In the genomic region with DNA sequence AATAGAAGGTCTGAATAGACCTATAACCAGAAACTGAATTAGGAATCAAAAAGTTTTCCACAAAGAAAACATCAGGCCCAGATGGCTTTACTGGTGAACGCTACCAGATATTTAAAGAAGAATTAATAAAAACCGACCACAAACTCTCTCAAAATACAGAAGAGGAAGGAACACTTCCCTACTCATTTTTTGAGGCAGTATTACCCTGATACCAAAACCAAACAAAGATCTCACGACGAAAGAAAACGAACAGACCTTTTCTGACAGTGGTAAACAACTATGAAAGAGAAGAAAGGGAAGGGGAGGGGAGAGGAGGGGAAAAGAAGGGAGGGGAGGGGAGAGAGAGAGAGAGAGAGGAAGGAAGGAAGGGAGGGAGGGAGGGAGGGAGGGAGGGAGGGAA, we compare ENCODE assay signal across 9 cellular contexts. TPM values are rescaled to one million over a fixed set of nuclear protein-coding genes. Genes with fewer than 3 reads are reported as not detected.
DNase-seq lines count a peak whose midpoint lies in the region; ATAC-seq and TF ChIP-seq lines count a peak whose summit lies in the region.
"Had no signal": no experiment of that assay in that cellular context is flagged by ENCODE, and none has a peak within 500 bp of the region (broad histone marks: within the 10 kb centered on the region; RNA-seq: fewer than 3 reads in every experiment).

No MANE protein-coding gene starts in this region.

- no peaks in the 10 kb centered on the region for H3K27me3 Mint-ChIP-seq in activated CD4-positive, alpha-beta T cell treated with anti-CD3 and anti-CD28 coated beads for 36 hours
- H3K27me3 Mint-ChIP-seq in T-cell: no peaks in the 10 kb centered on the region

- H3K27ac ChIP-seq in smooth muscle cell (ENCODE audit: low read depth) (peak overlapping the region; percentile 79), PC-9 (no peak overlapping the region)
- H3K27ac ChIP-seq: foreskin keratinocyte had no signal

- H3K36me3 Mint-ChIP-seq in activated CD4-positive, alpha-beta T cell treated with anti-CD3 and anti-CD28 coated beads for 36 hours (ENCODE audit: low read depth): peaks cover 16% of the 10 kb centered on the region
- H3K36me3 Mint-ChIP-seq in T-cell: peaks cover 6% of the 10 kb centered on the region

- POLR2A ChIA-PET in activated CD4-positive, alpha-beta T cell treated with anti-CD3 and anti-CD28 coated beads for 36 hours (lab: Charles Lee): no interaction called here
- POLR2A ChIA-PET in T-cell (lab: Charles Lee): no interaction called here
- POLR2A ChIA-PET in PC-9 (lab: Charles Lee; ENCODE audit: unreplicated experiment): interaction anchor here (0.5 to 0.6 kb wide), 2 partner anchors 8 to 41 kb away, joined by 6 to 12 read pairs; no protein-coding TSS in a partner anchor

- no peak for TF ChIP-seq CTCF in smooth muscle cell (IDR thresholded peaks at IDR 0.05; ENCODE audit: borderline replicate concordance, insufficient read depth, poor library complexity, severe bottlenecking)
- no peak for TF ChIP-seq CTCF in PC-9 (conservative IDR thresholded peaks at IDR 0.05)

- no TSS peak for BruUV-seq in PC-9 (replicated peaks; lab: Mats Ljungman, UMichigan)

- H3K4me2 ChIP-seq in smooth muscle cell (no peak overlapping the region), PC-9 (no peak overlapping the region)

- H3K4me1 ChIP-seq in smooth muscle cell (ENCODE audit: low read depth) (peaks cover 32% of the 10 kb centered on the region), PC-9 (replicated peaks; ENCODE audit: insufficient read depth) (peaks cover 58% of the 10 kb centered on the region)

- peak overlapping the region; percentile 4 for H3K4me3 Mint-ChIP-seq in activated CD4-positive, alpha-beta T cell treated with anti-CD3 and anti-CD28 coated beads for 36 hours
- H3K4me3 Mint-ChIP-seq in T-cell: peak overlapping the region; percentile 49 to 74 (median 58)

- intact Hi-C loops in activated CD4-positive, alpha-beta T cell treated with anti-CD3 and anti-CD28 coated beads for 36 hours (cut with DNase I, micrococcal nuclease): no loop called here
- intact Hi-C loops in PC-9 (cut with micrococcal nuclease; ENCODE audit: unreplicated experiment): no loop called here

- no peaks in the 10 kb centered on the region for H3K9me2 ChIP-seq in PC-9 (ENCODE audit: insufficient read depth)

- H3K9me3 ChIP-seq in smooth muscle cell (replicated peaks; ENCODE audit: low read depth) (no peaks in the 10 kb centered on the region), PC-9 (ENCODE audit: insufficient read depth, low read depth) (no peaks in the 10 kb centered on the region)

- no peak for ATAC-seq in activated CD4-positive, alpha-beta T cell treated with anti-CD3 and anti-CD28 coated beads for 36 hours
- ATAC-seq in HG02870 (IDR thresholded peaks at IDR 0.05; ENCODE audit: unreplicated experiment): peak; percentile 49
- no peak for ATAC-seq in T-cell (replicated peaks in 1 of 4)
- ATAC-seq: foreskin keratinocyte had no signal

- H3F3A ChIP-seq in smooth muscle cell (ENCODE audit: low read depth) (peaks cover 25% of the 10 kb centered on the region), PC-9 (ENCODE audit: insufficient read depth, low read depth) (peaks cover 41% of the 10 kb centered on the region)

- CTCF ChIA-PET in activated CD4-positive, alpha-beta T cell treated with anti-CD3 and anti-CD28 coated beads for 36 hours (lab: Charles Lee): no interaction called here
- CTCF ChIA-PET in T-cell (lab: Charles Lee): interaction anchor here in 1 of 2 donors (0.7 kb wide), 1 partner anchor 13 kb away, joined by 3 read pairs; no protein-coding TSS in a partner anchor
- CTCF ChIA-PET in PC-9 (lab: Charles Lee): no interaction called here

- H3K27ac Mint-ChIP-seq in activated CD4-positive, alpha-beta T cell treated with anti-CD3 and anti-CD28 coated beads for 36 hours: peak overlapping the region; percentile 71
- H3K27ac Mint-ChIP-seq in T-cell: peak overlapping the region; percentile 94 to 95

- H3K9ac ChIP-seq in smooth muscle cell (ENCODE audit: low read depth): no peak overlapping the region

- H4K20me1 ChIP-seq in smooth muscle cell (ENCODE audit: low read depth) (peaks cover 70% of the 10 kb centered on the region), PC-9 (ENCODE audit: insufficient read depth) (no peaks in the 10 kb centered on the region)

- H3K79me2 ChIP-seq in smooth muscle cell (ENCODE audit: low read depth): peaks cover 94% of the 10 kb centered on the region
- peaks cover 96% of the 10 kb centered on the region for H3K79me2 ChIP-seq in PC-9 (ENCODE audit: low read depth)

- H3K4me3 ChIP-seq in smooth muscle cell: no peak overlapping the region
- H3K4me3 ChIP-seq in PC-9: no peak overlapping the region

- H2AFZ ChIP-seq in smooth muscle cell (ENCODE audit: low read depth) (no peak overlapping the region), PC-9 (no peak overlapping the region)

- peaks cover 77% of the 10 kb centered on the region for H3K4me1 Mint-ChIP-seq in activated CD4-positive, alpha-beta T cell treated with anti-CD3 and anti-CD28 coated beads for 36 hours
- peaks cover 75 to 92% (median 81%) of the 10 kb centered on the region in 3 donors for H3K4me1 Mint-ChIP-seq in T-cell

- no peaks in the 10 kb centered on the region for H3K27me3 ChIP-seq in smooth muscle cell (ENCODE audit: low read depth)
- no peaks in the 10 kb centered on the region for H3K27me3 ChIP-seq in PC-9 (ENCODE audit: insufficient read depth, low read depth)
- H3K27me3 ChIP-seq: foreskin keratinocyte had no signal

- no peak for DNase-seq in activated CD4-positive, alpha-beta T cell treated with anti-CD3 and anti-CD28 coated beads for 36 hours
- no peak for DNase-seq in activated CD4-positive, alpha-beta T cell treated with anti-CD3 and anti-CD28 coated beads, Interleukin-2, amount 50 U/mL, for 1 hour
- DNase-seq in T-cell (no peak), smooth muscle cell (lab: John Stamatoyannopoulos, UW; ENCODE audit: unreplicated experiment) (no peak), AG08396 (ENCODE audit: low spot score) (no peak), PC-9 (no peak), COLO829 (ENCODE audit: low spot score) (no peak)
- DNase-seq: foreskin keratinocyte had no signal

- 64% methylated on average over 5 of the region's 5 CpGs for WGBS in smooth muscle cell (ENCODE audit: low lambda C conversion rate)

- H3K9me3 Mint-ChIP-seq in activated CD4-positive, alpha-beta T cell treated with anti-CD3 and anti-CD28 coated beads for 36 hours (ENCODE audit: low read depth): no peaks in the 10 kb centered on the region
- no peaks in the 10 kb centered on the region for H3K9me3 Mint-ChIP-seq in T-cell

- H3K36me3 ChIP-seq in smooth muscle cell (ENCODE audit: low read depth): no peaks in the 10 kb centered on the region
- H3K36me3 ChIP-seq in PC-9 (ENCODE audit: low read depth): 0 out of 2 replicates have a peak, but pooled peaks cover 4% of the 10 kb centered on the region

RNA-seq across cellular contexts. Expression of a gene that starts 13.5 kb away (rescaled TPM):
- total RNA-seq in activated CD4-positive, alpha-beta T cell treated with anti-CD3 and anti-CD28 coated beads for 36 hours: 10 to 100 TPM; 44.5 to 47.1 TPM
- total RNA-seq in T-cell: 10 to 100 TPM; 33.2 to 85.3 (median 44.1) TPM
- 46.9 and 56.3 TPM in 2 replicates for total RNA-seq in smooth muscle cell
- 49.2 and 49.3 TPM in 2 replicates for polyA plus RNA-seq in smooth muscle cell
- 75.6 and 87.2 TPM in 2 replicates for total RNA-seq in PC-9 (2021)
